Comparison of ENCODE assay signal across 23 cellular contexts in genomic region chr1:86939406-86939805, GRCh38. TPM values are rescaled to one million over a fixed set of nuclear protein-coding genes. Genes with fewer than 3 reads are reported as not detected.
DNase-seq lines count a peak whose midpoint lies in the region; ATAC-seq and TF ChIP-seq lines count a peak whose summit lies in the region.
"Had no signal": no experiment of that assay in that cellular context is flagged by ENCODE, and none has a peak within 500 bp of the region (broad histone marks: within the 10 kb centered on the region; RNA-seq: fewer than 3 reads in every experiment).

No MANE protein-coding gene starts in this region.

- H4K91ac ChIP-seq in H9 (ENCODE audit: insufficient read length, low read depth, low read length), result no peak overlapping the region

- no peak overlapping the region for H4K5ac ChIP-seq in H9 (ENCODE audit: insufficient read length, low read depth, low read length)

- peak overlapping the region in 2 of 3 experiments; percentile 34 to 66; a peak in 5 of 7 replicates for H3K27ac Mint-ChIP-seq in H9
- H3K27ac Mint-ChIP-seq in endodermal cell, result peak overlapping the region; percentile 20

- H3K4me1 ChIP-seq in H9 (ENCODE audit: insufficient read depth, low read length), result no peaks in the 10 kb centered on the region
- H3K4me1 ChIP-seq in OCI-LY7 (ENCODE audit: insufficient read depth, low read length, poor library complexity, severe bottlenecking), result peaks cover 14% of the 10 kb centered on the region
- H3K4me1 ChIP-seq in endodermal cell (ENCODE audit: control insufficient read depth, insufficient read depth, low read length), result no peaks in the 10 kb centered on the region
- no peaks in the 10 kb centered on the region for H3K4me1 ChIP-seq in mammary epithelial cell (ENCODE audit: insufficient read depth, low read length)

- no peak overlapping the region for H3K18ac ChIP-seq in H9 (ENCODE audit: insufficient read length, low read depth, low read length)

- H3K56ac ChIP-seq in H9 (ENCODE audit: insufficient read length, low read depth, low read length), result no peak overlapping the region

- no peaks in the 10 kb centered on the region for H3K27me3 ChIP-seq in H9 (ENCODE audit: insufficient read depth, low read length)
- H3K27me3 ChIP-seq in endodermal cell (ENCODE audit: control insufficient read depth, insufficient read depth, low read length, poor library complexity, severe bottlenecking), result no peaks in the 10 kb centered on the region
- H3K27me3 ChIP-seq in mammary epithelial cell (ENCODE audit: insufficient read depth, low read length), result no peaks in the 10 kb centered on the region

- H3T11ph ChIP-seq in H9 (ENCODE audit: low read length), result no peak overlapping the region

- no TSS peak for BruUV-seq in OCI-LY7 (replicated peaks; lab: Mats Ljungman, UMichigan)
- BruUV-seq in mammary epithelial cell (replicated peaks; lab: Mats Ljungman, UMichigan), result no TSS peak

- no peak overlapping the region for H4K8ac ChIP-seq in H9 (replicated peaks; ENCODE audit: insufficient read length, low read depth, low read length)

- H3K4me1 Mint-ChIP-seq in H9 (peaks cover 25 to 26% of the 10 kb centered on the region in 2 experiments), endodermal cell (peaks cover 35% of the 10 kb centered on the region)

- peaks cover 3% of the 10 kb centered on the region for H3K79me1 ChIP-seq in H9 (ENCODE audit: insufficient read depth, low read depth, low read length, poor library complexity, severe bottlenecking)

- peaks cover 31% of the 10 kb centered on the region for H3K36me3 ChIP-seq in OCI-LY7 (ENCODE audit: insufficient read depth, low read length)
- no peaks in the 10 kb centered on the region for H3K36me3 ChIP-seq in endodermal cell (ENCODE audit: control insufficient read depth, insufficient read depth, low read length)
- no peaks in the 10 kb centered on the region for H3K36me3 ChIP-seq in mammary epithelial cell (ENCODE audit: insufficient read depth, low read length)
- H3K36me3 ChIP-seq: HAP-1 had no signal

- H3K4me2 ChIP-seq in H9 (ENCODE audit: insufficient read depth, insufficient read length, low read length) (no peak overlapping the region), OCI-LY7 (ENCODE audit: low read length) (peak overlapping the region; percentile 14; the same call in 1 of the 2 replicates), mammary epithelial cell (ENCODE audit: insufficient read depth, low read depth, low read length) (no peak overlapping the region)
- H3K4me2 ChIP-seq: SK-N-SH had no signal

- in situ Hi-C loops in mammary epithelial cell (cut with MboI; ENCODE audit: low sequenced_read_pairs in 2 of 2), result no loop called here

- no peaks in the 10 kb centered on the region for H3K9me2 ChIP-seq in OCI-LY7 (ENCODE audit: insufficient read depth, low read length)
- H3K9me2 ChIP-seq: SK-N-SH had no signal

- H2BK12ac ChIP-seq in H9 (ENCODE audit: insufficient read length, low read depth, low read length), result no peak overlapping the region

- dilution Hi-C loops in mammary epithelial cell (cut with HindIII; ENCODE audit: low sequenced_read_pairs), result no loop called here

- H3K27me3 Mint-ChIP-seq in H9 (ENCODE audit: low read depth), result no peaks in the 10 kb centered on the region
- H3K27me3 Mint-ChIP-seq in endodermal cell (ENCODE audit: insufficient read depth), result no peaks in the 10 kb centered on the region
- H3K27me3 Mint-ChIP-seq: CD4-positive, alpha-beta memory T cell had no signal

- intact Hi-C loops in OCI-LY7 (cut with micrococcal nuclease; ENCODE audit: unreplicated experiment), result no loop called here
- intact Hi-C loops in left ventricle myocardium superior (cut with micrococcal nuclease), result no loop called here
- intact Hi-C loops in mammary epithelial cell (cut with micrococcal nuclease), result no loop called here

- no peaks in the 10 kb centered on the region for H3K9me3 Mint-ChIP-seq in H9
- H3K9me3 Mint-ChIP-seq in endodermal cell, result no peaks in the 10 kb centered on the region
- H3K9me3 Mint-ChIP-seq: CD4-positive, alpha-beta memory T cell had no signal

- ATAC-seq in left ventricle myocardium superior, result no peak
- ATAC-seq: A549 had no signal

- no peak overlapping the region for H3K9ac ChIP-seq in H9 (ENCODE audit: extremely low read depth, insufficient read length, low read length)
- H3K9ac ChIP-seq in endodermal cell (ENCODE audit: extremely low read depth, low read length, poor library complexity, severe bottlenecking), result no peak overlapping the region
- H3K9ac ChIP-seq in mammary epithelial cell (ENCODE audit: insufficient read depth, low read length), result no peak overlapping the region
- H3K9ac ChIP-seq: SK-N-SH had no signal

- H3K9me3 ChIP-seq in H9 (ENCODE audit: control insufficient read depth, low read depth, low read length) (no peaks in the 10 kb centered on the region), OCI-LY7 (ENCODE audit: low read length) (peaks cover 11% of the 10 kb centered on the region; the same call in 1 of the 2 replicates), endodermal cell (ENCODE audit: control insufficient read depth, low read length) (no peaks in the 10 kb centered on the region), mammary epithelial cell (replicated peaks; ENCODE audit: insufficient read depth, low read length) (no peaks in the 10 kb centered on the region)
- H3K9me3 ChIP-seq: A549, Caco-2, HAP-1, SK-N-SH had no signal

- H3K4ac ChIP-seq in H9 (ENCODE audit: low read depth, low read length), result no peak overlapping the region

- CTCF ChIA-PET in OCI-LY7 (lab: Charles Lee; ENCODE audit: unreplicated experiment) (no interaction called here), mammary epithelial cell (lab: Charles Lee; ENCODE audit: low non-redundant PET) (no interaction called here)

- peaks cover 11% of the 10 kb centered on the region; the same call in 1 of the 2 replicates for H3K79me2 ChIP-seq in H9 (ENCODE audit: insufficient read depth, low read length)
- H3K79me2 ChIP-seq in OCI-LY7 (ENCODE audit: insufficient read depth, low read depth, low read length), result peaks cover 100% of the 10 kb centered on the region
- peaks cover 36% of the 10 kb centered on the region for H3K79me2 ChIP-seq in mammary epithelial cell (ENCODE audit: insufficient read depth, low read length)

- H2BK20ac ChIP-seq in H9 (ENCODE audit: low read depth, low read length, poor library complexity, severe bottlenecking), result no peak overlapping the region

- H3K23ac ChIP-seq in H9 (ENCODE audit: insufficient read length, low read depth, low read length), result no peak overlapping the region

- H3K14ac ChIP-seq in H9 (ENCODE audit: insufficient read depth, low read length), result no peak overlapping the region

- TF ChIP-seq CTCF in H9 (conservative IDR thresholded peaks at IDR 0.05) (no peak), OCI-LY7 (conservative IDR thresholded peaks at IDR 0.05; ENCODE audit: low read length) (no peak), endodermal cell (conservative IDR thresholded peaks at IDR 0.05) (no peak), mammary epithelial cell (conservative IDR thresholded peaks at IDR 0.05 in 1 of 2, IDR thresholded peaks at IDR 0.05 in 1 of 2; ENCODE audit: extremely low read depth in 1 of 2, insufficient read depth in 1 of 2, low read depth in 1 of 2, low read length in 2 of 2) (no peak)

- no peak overlapping the region for H2BK15ac ChIP-seq in H9 (ENCODE audit: low read depth, low read length)

- no peak overlapping the region for H3K4me3 ChIP-seq in OCI-LY7 (ENCODE audit: low read depth, low read length, poor library complexity, severe bottlenecking)
- no peak overlapping the region for H3K4me3 ChIP-seq in endodermal cell (ENCODE audit: low read length)
- H3K4me3 ChIP-seq in mammary epithelial cell (replicated peaks in 1 of 3; ENCODE audit: insufficient read depth in 1 of 3, low read depth in 2 of 3, low read length in 3 of 3), result no peak overlapping the region
- H3K4me3 ChIP-seq: A549, HAP-1 had no signal

- H2AK5ac ChIP-seq in H9 (ENCODE audit: insufficient read length, low read length), result no peak overlapping the region

- no peak overlapping the region for H2BK5ac ChIP-seq in H9 (ENCODE audit: insufficient read length, low read length)

- no peaks in the 10 kb centered on the region for H4K20me1 ChIP-seq in H9 (ENCODE audit: control insufficient read depth, insufficient read depth, insufficient read length)
- H4K20me1 ChIP-seq in OCI-LY7 (ENCODE audit: insufficient read depth, low read length), result 0 out of 2 replicates have a peak, but pooled peaks cover 3% of the 10 kb centered on the region
- H4K20me1 ChIP-seq in mammary epithelial cell (ENCODE audit: insufficient read depth, low read length), result no peaks in the 10 kb centered on the region

- POLR2A ChIA-PET in OCI-LY7 (lab: Charles Lee), result interaction anchor here (0.7 to 4.6 kb wide), 5 partner anchors 10 to 480 kb away, joined by 3 to 25 read pairs (median 3); partner anchors contain the start of genes HS2ST1 and SELENOF

- no CpG with 5 or more reads among the region's 3 CpGs for WGBS in H9 (ENCODE audit: extremely low coverage, insufficient read length, low lambda C conversion rate)
- WGBS in endodermal cell (ENCODE audit: insufficient coverage in 1 of 2, insufficient read length in 1 of 2), 2 experiments, result 93% methylated on average over 2 to 3 of the region's 3 CpGs
- WGBS in mammary epithelial cell (ENCODE audit: low coverage, missing lambda C conversion rate), result 100% methylated on average over 3 of the region's 3 CpGs

- no peak overlapping the region for H3K4me3 Mint-ChIP-seq in H9
- H3K4me3 Mint-ChIP-seq in endodermal cell, result no peak overlapping the region
- H3K4me3 Mint-ChIP-seq: CD4-positive, alpha-beta memory T cell had no signal

- H3K27ac ChIP-seq in H9 (ENCODE audit: insufficient read length, low read depth, low read length), result no peak overlapping the region
- no peak overlapping the region for H3K27ac ChIP-seq in OCI-LY7 (ENCODE audit: low read depth, low read length, poor library complexity, severe bottlenecking)
- no peak overlapping the region for H3K27ac ChIP-seq in endodermal cell (ENCODE audit: low read depth, low read length)
- no peak overlapping the region for H3K27ac ChIP-seq in mammary epithelial cell (ENCODE audit: insufficient read depth, low read depth, low read length)
- H3K27ac ChIP-seq: A549 had no signal

- H2AFZ ChIP-seq in H9 (ENCODE audit: low read length), result no peak overlapping the region
- no peak overlapping the region for H2AFZ ChIP-seq in OCI-LY7 (ENCODE audit: low read length)
- H2AFZ ChIP-seq in mammary epithelial cell (ENCODE audit: low read depth, low read length), result no peak overlapping the region

- no peaks in the 10 kb centered on the region for H3K23me2 ChIP-seq in H9 (ENCODE audit: insufficient read length, low read depth, low read length, poor library complexity, severe bottlenecking)

- H3K36me3 Mint-ChIP-seq in H9 (ENCODE audit: insufficient read depth in 1 of 3, low read depth in 3 of 3) (no peaks in the 10 kb centered on the region), endodermal cell (ENCODE audit: low read depth) (no peaks in the 10 kb centered on the region)
- H3K36me3 Mint-ChIP-seq: CD4-positive, alpha-beta memory T cell had no signal

- H2BK120ac ChIP-seq in H9 (ENCODE audit: low read depth, low read length, poor library complexity, severe bottlenecking), result no peak overlapping the region

- DNase-seq in H9, result no peak
- no peak for DNase-seq in OCI-LY7 (ENCODE audit: low spot score)
- DNase-seq in endodermal cell, result no peak
- DNase-seq in superior temporal gyrus (ENCODE audit: extremely low spot score), result no peak
- DNase-seq in left ventricle myocardium superior, result no peak
- DNase-seq in mammary epithelial cell, result no peak
- DNase-seq in retina, result no peak
- DNase-seq: AML-193; C1 segment of cervical spinal cord; Caco-2; CD4-positive, alpha-beta memory T cell; DMS79; NCI-H1092 treated with DMSO at 0.1 percent for 48 hours; NCI-H1436; NCI-H187; NCI-H2081 treated with DMSO at 0.1 percent for 48 hours; NCI-H2171; NCI-H226; NCI-H510A treated with DMSO at 0.1 percent for 48 hours; PC-3; SK-N-SH had no signal

RNA-seq across cellular contexts. Expression of gene HS2ST1, which starts 25.0 kb away (rescaled TPM):
- total RNA-seq in H9 (2021) (20.1 and 20.6 TPM in 2 replicates), OCI-LY7 (2022) (54.4 and 63.7 TPM in 2 replicates), endodermal cell (10 to 100 TPM; 29.0 to 31.5 TPM), left ventricle myocardium superior (12.0 TPM), mammary epithelial cell (10 to 100 TPM; 21.8 to 28.2 TPM)
- total RNA-seq in OCI-LY7 (2014; rRNA removed; shearing (Covaris generic)), result 20.9 and 36.7 TPM in 2 replicates
- 34.5 TPM for polyA plus RNA-seq in endodermal cell (2013, experiment 1 of 2)
- polyA plus RNA-seq in endodermal cell (2013, experiment 2 of 2), result 28.2 TPM
- 6.9 TPM for polyA plus RNA-seq in mammary epithelial cell
- polyA minus RNA-seq in mammary epithelial cell, result 34.6 TPM

RNA-seq across cellular contexts. Expression of gene SELENOF, which starts 25.5 kb away (rescaled TPM):
- 140 and 143 TPM in 2 replicates for total RNA-seq in H9 (2021)
- total RNA-seq in OCI-LY7 (2014; rRNA removed; shearing (Covaris generic)), result 93.0 and 99.4 TPM in 2 replicates
- 204 and 214 TPM in 2 replicates for total RNA-seq in OCI-LY7 (2022)
- total RNA-seq in endodermal cell, result 100 to 1,000 TPM; 140 to 166 TPM
- 115 TPM for polyA plus RNA-seq in endodermal cell (2013, experiment 1 of 2)
- polyA plus RNA-seq in endodermal cell (2013, experiment 2 of 2), result 117 TPM
- 71.7 TPM for total RNA-seq in left ventricle myocardium superior
- total RNA-seq in mammary epithelial cell, result 100 to 1,000 TPM; 103 to 119 TPM
- polyA plus RNA-seq in mammary epithelial cell, result 83.0 TPM
- 47.4 TPM for polyA minus RNA-seq in mammary epithelial cell
